ENCODE assay signal across 8 cellular contexts in the genomic region with DNA sequence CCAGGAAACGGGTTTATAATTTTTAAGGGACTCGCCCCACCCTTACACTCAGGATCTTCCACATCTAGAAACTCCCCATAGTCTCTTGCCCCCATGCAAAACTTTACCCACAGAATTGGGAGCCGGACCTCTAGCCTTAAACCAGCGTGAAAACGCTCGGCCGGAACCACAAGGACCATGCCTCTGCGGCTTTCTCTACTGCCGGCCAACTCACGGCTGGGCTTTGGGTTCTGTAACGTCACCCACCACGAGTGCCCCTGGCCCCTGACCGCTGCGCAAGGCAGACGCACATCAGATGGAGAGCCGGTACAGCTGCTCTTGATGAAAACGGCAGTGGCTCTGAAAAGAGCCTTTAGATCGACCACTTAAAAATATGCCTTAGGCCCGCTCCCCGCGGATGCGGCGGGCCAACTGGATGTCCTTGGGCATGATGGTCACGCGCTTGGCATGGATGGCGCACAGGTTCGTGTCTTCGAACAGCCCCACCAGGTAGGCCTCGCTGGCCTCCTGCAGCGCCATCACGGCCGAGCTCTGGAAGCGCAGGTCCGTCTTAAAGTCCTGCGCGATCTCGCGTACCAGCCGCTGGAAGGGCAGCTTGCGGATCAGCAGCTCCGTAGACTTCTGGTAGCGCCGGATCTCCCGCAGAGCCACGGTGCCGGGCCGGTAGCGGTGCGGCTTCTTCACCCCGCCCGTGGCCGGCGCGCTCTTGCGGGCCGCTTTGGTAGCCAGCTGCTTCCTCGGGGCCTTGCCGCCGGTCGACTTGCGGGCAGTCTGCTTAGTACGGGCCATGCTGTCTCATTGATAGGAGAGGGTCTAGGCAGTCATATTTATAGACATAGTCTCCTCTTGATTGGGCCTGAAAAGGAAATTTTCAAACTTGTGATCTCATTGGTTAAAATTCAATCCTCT. TPM values are rescaled to one million over a fixed set of nuclear protein-coding genes. Genes with fewer than 3 reads are reported as not detected.
A peak's percentile ranks its signal among the peaks of the same experiment; 100 is the strongest.
DNase-seq lines count a peak whose midpoint lies in the region; ATAC-seq lines count a peak whose summit lies in the region.
"Not testable (repeated sequence)": the region's sequence is repeated elsewhere in the genome, so short reads cannot be mapped to it uniquely, and the experiment has no call there.

No MANE protein-coding gene starts in this region.

- H3K9ac ChIP-seq in subcutaneous abdominal adipose tissue (ENCODE audit: low read length in 5 of 5) = not testable (repeated sequence)

- not testable (repeated sequence) for H3K27me3 Mint-ChIP-seq in activated naive CD8-positive, alpha-beta T cell treated with anti-CD3 and anti-CD28 coated beads for 36 hours

- DNase-seq in GDM1 (lab: John Stamatoyannopoulos, UW) (peak; percentile 57), NCI-H2029 treated with DMSO at 0.1 percent for 48 hours (lab: John Stamatoyannopoulos, UW) (peak; percentile 62), SW480 (ENCODE audit: low spot score) (peak; percentile 85), Right ventricle myocardium inferior (ENCODE audit: missing footprints) (peak; percentile 52)
- DNase-seq in activated naive CD8-positive, alpha-beta T cell treated with anti-CD3 and anti-CD28 coated beads for 36 hours = peak; percentile 71

- peak overlapping the region; percentile 84 for H3K4me3 Mint-ChIP-seq in activated naive CD8-positive, alpha-beta T cell treated with anti-CD3 and anti-CD28 coated beads for 36 hours

- not testable (repeated sequence) for H3K4me1 Mint-ChIP-seq in activated naive CD8-positive, alpha-beta T cell treated with anti-CD3 and anti-CD28 coated beads for 36 hours

- H3K36me3 ChIP-seq in neuron (ENCODE audit: insufficient read depth, low read length); subcutaneous abdominal adipose tissue (ENCODE audit: control insufficient read depth in 5 of 5, insufficient read depth in 5 of 5, low read length in 5 of 5): not testable (repeated sequence)

- ATAC-seq in HG02852 (IDR thresholded peaks at IDR 0.05; ENCODE audit: unreplicated experiment) = peak; percentile 27
- peak; percentile 82 for ATAC-seq in Right ventricle myocardium inferior

- not testable (repeated sequence) for H3K9me3 ChIP-seq in neuron (ENCODE audit: low read length); subcutaneous abdominal adipose tissue (ENCODE audit: control insufficient read depth in 5 of 5, low read length in 5 of 5)

- H3K27ac ChIP-seq in subcutaneous abdominal adipose tissue (ENCODE audit: low read depth, low read length) = not testable (repeated sequence)

- not testable (repeated sequence) for H3K4me1 ChIP-seq in neuron (ENCODE audit: insufficient read depth, low read length); subcutaneous abdominal adipose tissue (ENCODE audit: control insufficient read depth in 5 of 5, insufficient read depth in 5 of 5, low read length in 5 of 5)

- intact Hi-C loops in Right ventricle myocardium inferior (cut with DNase I) = not testable (repeated sequence)

- not testable (repeated sequence) for H2AFZ ChIP-seq in neuron (ENCODE audit: low read depth, low read length)

- H3K36me3 Mint-ChIP-seq in activated naive CD8-positive, alpha-beta T cell treated with anti-CD3 and anti-CD28 coated beads for 36 hours = not testable (repeated sequence)

- H3K27me3 ChIP-seq in neuron (ENCODE audit: insufficient read depth, low read length); subcutaneous abdominal adipose tissue (ENCODE audit: control insufficient read depth in 5 of 5, insufficient read depth in 4 of 5, low read length in 5 of 5): not testable (repeated sequence)

- H3K4me3 ChIP-seq in neuron (ENCODE audit: low read length) = peak overlapping the region; percentile 60
- peak overlapping the region in 4 of 5 donors; percentile 37 to 56 (median 47) for H3K4me3 ChIP-seq in subcutaneous abdominal adipose tissue (ENCODE audit: low read depth in 1 of 5, low read length in 5 of 5)

- H3K27ac Mint-ChIP-seq in activated naive CD8-positive, alpha-beta T cell treated with anti-CD3 and anti-CD28 coated beads for 36 hours = peak overlapping the region; percentile 97

- not testable (repeated sequence) for H3K9me3 Mint-ChIP-seq in activated naive CD8-positive, alpha-beta T cell treated with anti-CD3 and anti-CD28 coated beads for 36 hours

RNA-seq across cellular contexts. Expression of a gene that starts 30.7 kb away (rescaled TPM):
- total RNA-seq in activated naive CD8-positive, alpha-beta T cell treated with anti-CD3 and anti-CD28 coated beads for 36 hours = not detected
- 1.4 TPM for total RNA-seq in Right ventricle myocardium inferior
